In the genomic region with DNA sequence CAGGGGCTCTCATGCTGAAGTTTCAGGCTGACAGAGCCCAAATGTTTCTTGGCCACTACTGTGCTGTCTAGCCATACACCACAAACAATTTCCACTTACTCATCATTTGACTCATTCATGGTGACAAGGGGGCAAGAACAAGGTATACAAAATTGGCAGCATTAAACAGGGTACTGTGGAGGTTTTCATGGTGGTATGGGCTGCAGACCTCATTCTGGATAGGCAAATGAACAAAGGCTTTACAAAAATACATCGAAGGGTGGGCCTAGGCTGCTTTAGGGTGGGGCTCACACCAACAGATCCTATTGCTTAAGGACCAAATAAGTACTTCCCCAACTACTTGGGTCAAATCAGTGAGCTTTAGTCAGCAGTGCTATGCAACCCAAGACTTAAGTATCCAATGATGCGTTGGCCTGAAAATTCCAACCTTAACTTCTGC, we compare ENCODE assay signal across 8 cellular contexts. TPM values are rescaled to one million over a fixed set of nuclear protein-coding genes. Genes with fewer than 3 reads are reported as not detected.
A peak's percentile ranks its signal among the peaks of the same experiment; 100 is the strongest.
DNase-seq lines count a peak whose midpoint lies in the region; ATAC-seq and TF ChIP-seq lines count a peak whose summit lies in the region.

No MANE protein-coding gene starts in this region.

- peak; percentile 64 for ATAC-seq in GM18519 (IDR thresholded peaks at IDR 0.05; ENCODE audit: low FRiP score, unreplicated experiment)
- peak; percentile 85 for ATAC-seq in HG02588 (IDR thresholded peaks at IDR 0.05; ENCODE audit: unreplicated experiment)
- ATAC-seq in SK-N-SH treated with all-trans-retinoic acid at 6 μM for 48 hours, result peak; percentile 67
- ATAC-seq in foreskin keratinocyte, result peak; percentile 80

- TF ChIP-seq CTCF in foreskin keratinocyte (conservative IDR thresholded peaks at IDR 0.05), result no peak

- H3K27me3 ChIP-seq in foreskin keratinocyte, result no peaks in the 10 kb centered on the region

- H3K4me1 ChIP-seq in foreskin keratinocyte, result peaks cover 20% of the 10 kb centered on the region

- peak in 1 of 2 donors; percentile 55 for DNase-seq in foreskin keratinocyte
- DNase-seq in HT-29 (ENCODE audit: low spot score), result no peak
- no peak for DNase-seq in dedifferentiated amniotic fluid mesenchymal stem cell (ENCODE audit: extremely low spot score)
- no peak for DNase-seq in GM19240 (ENCODE audit: insufficient read length, low spot score)
- no peak for DNase-seq in germinal center (ENCODE audit: low spot score)

- no peak overlapping the region for H3K27ac ChIP-seq in foreskin keratinocyte

TF ChIP-seq in SK-N-SH treated with all-trans-retinoic acid at 6 μM for 48 hours, 23 proteins besides CTCF, POLR2A, EP300 and RAD21:
- TF ChIP-seq GLIS3 (CRISPR knock-in tag; IDR thresholded peaks at IDR 0.05) (no peak), SNAI2 (CRISPR knock-in tag; IDR thresholded peaks at IDR 0.05) (no peak), ESRRG (CRISPR knock-in tag; IDR thresholded peaks at IDR 0.05) (no peak), TCF4 (CRISPR knock-in tag; IDR thresholded peaks at IDR 0.05; ENCODE audit: borderline replicate concordance) (no peak)
- TF ChIP-seq, protein P1, sequence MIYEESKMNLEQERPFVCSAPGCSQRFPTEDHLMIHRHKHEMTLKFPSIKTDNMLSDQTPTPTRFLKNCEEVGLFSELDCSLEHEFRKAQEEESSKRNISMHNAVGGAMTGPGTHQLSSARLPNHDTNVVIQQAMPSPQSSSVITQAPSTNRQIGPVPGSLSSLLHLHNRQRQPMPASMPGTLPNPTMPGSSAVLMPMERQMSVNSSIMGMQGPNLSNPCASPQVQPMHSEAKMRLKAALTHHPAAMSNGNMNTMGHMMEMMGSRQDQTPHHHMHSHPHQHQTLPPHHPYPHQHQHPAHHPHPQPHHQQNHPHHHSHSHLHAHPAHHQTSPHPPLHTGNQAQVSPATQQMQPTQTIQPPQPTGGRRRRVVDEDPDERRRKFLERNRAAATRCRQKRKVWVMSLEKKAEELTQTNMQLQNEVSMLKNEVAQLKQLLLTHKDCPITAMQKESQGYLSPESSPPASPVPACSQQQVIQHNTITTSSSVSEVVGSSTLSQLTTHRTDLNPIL (CRISPR knock-in tag; IDR thresholded peaks at IDR 0.05; ENCODE audit: low read depth), result no peak
- TF ChIP-seq, protein P2, sequence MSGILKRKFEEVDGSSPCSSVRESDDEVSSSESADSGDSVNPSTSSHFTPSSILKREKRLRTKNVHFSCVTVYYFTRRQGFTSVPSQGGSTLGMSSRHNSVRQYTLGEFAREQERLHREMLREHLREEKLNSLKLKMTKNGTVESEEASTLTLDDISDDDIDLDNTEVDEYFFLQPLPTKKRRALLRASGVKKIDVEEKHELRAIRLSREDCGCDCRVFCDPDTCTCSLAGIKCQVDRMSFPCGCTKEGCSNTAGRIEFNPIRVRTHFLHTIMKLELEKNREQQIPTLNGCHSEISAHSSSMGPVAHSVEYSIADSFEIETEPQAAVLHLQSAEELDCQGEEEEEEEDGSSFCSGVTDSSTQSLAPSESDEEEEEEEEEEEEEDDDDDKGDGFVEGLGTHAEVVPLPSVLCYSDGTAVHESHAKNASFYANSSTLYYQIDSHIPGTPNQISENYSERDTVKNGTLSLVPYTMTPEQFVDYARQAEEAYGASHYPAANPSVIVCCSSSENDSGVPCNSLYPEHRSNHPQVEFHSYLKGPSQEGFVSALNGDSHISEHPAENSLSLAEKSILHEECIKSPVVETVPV (CRISPR knock-in tag; IDR thresholded peaks at IDR 0.05), result no peak
- TF ChIP-seq, protein P3, sequence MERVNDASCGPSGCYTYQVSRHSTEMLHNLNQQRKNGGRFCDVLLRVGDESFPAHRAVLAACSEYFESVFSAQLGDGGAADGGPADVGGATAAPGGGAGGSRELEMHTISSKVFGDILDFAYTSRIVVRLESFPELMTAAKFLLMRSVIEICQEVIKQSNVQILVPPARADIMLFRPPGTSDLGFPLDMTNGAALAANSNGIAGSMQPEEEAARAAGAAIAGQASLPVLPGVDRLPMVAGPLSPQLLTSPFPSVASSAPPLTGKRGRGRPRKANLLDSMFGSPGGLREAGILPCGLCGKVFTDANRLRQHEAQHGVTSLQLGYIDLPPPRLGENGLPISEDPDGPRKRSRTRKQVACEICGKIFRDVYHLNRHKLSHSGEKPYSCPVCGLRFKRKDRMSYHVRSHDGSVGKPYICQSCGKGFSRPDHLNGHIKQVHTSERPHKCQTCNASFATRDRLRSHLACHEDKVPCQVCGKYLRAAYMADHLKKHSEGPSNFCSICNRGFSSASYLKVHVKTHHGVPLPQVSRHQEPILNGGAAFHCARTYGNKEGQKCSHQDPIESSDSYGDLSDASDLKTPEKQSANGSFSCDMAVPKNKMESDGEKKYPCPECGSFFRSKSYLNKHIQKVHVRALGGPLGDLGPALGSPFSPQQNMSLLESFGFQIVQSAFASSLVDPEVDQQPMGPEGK (CRISPR knock-in tag; IDR thresholded peaks at IDR 0.05; ENCODE audit: borderline replicate concordance), result no peak

RNA-seq across cellular contexts. Expression of a gene that starts 53.0 kb away (rescaled TPM):
- 62.6 and 73.0 TPM in 2 replicates for total RNA-seq in foreskin keratinocyte
- 41.3 and 42.9 TPM in 2 replicates for polyA plus RNA-seq in foreskin keratinocyte
- total RNA-seq in HT-29 (2014; rRNA removed; shearing (Covaris generic)), result 6.0 and 6.3 TPM in 2 replicates
